ENCODE assay signal across 9 cellular contexts in genomic region chr2:112636605-112637288, GRCh38. TPM values are rescaled to one million over a fixed set of nuclear protein-coding genes. Genes with fewer than 3 reads are reported as not detected.
DNase-seq lines count a peak whose midpoint lies in the region; ATAC-seq and TF ChIP-seq lines count a peak whose summit lies in the region.
"Had no signal": no experiment of that assay in that cellular context is flagged by ENCODE, and none has a peak within 500 bp of the region (broad histone marks: within the 10 kb centered on the region; RNA-seq: fewer than 3 reads in every experiment).

No MANE protein-coding gene starts in this region.

- H4K20me1 ChIP-seq in SK-N-SH (ENCODE audit: insufficient read depth), result no peaks in the 10 kb centered on the region

- H2AFZ ChIP-seq in SK-N-SH (ENCODE audit: low read depth), result no peak overlapping the region

- no peaks in the 10 kb centered on the region for H3K9me2 ChIP-seq in SK-N-SH

- no peak overlapping the region for H3K9ac ChIP-seq in SK-N-SH

- POLR2A ChIA-PET in SK-N-SH (lab: Yijun Ruan, JAX), result no interaction called here

- DNase-seq in GM12865 (ENCODE audit: low read depth) (peak; percentile 78), SK-N-SH (no peak), NCI-H774 (lab: John Stamatoyannopoulos, UW) (no peak), body of pancreas (no peak), anterior cingulate cortex (lab: John Stamatoyannopoulos, UW) (no peak)
- DNase-seq in activated T-cell treated with anti-CD3 and anti-CD28 coated beads, Interleukin-2, amount 50 U/mL, for 48 hours, result peak; percentile 61 to 73
- DNase-seq: stimulated activated CD4-positive, alpha-beta T cell treated with anti-CD3 and anti-CD28 coated beads, Interleukin-12 subunit alpha, Interleukin-12 subunit beta, amount 100 ng/mL, for 4 hours had no signal

- H3F3A ChIP-seq in SK-N-SH (replicated peaks; ENCODE audit: insufficient read depth), result peaks cover 27% of the 10 kb centered on the region

- WGBS in SK-N-SH (ENCODE audit: low lambda C conversion rate), result 85% methylated on average over 7 of the region's 7 CpGs
- 63 to 78% methylated on average over 7 of the region's 7 CpGs for whole genome bisulfite sequencing in body of pancreas, 2 donors

- no peak overlapping the region for H3K4me3 ChIP-seq in GM12865 (ENCODE audit: low read depth, low read length)
- no peak overlapping the region for H3K4me3 ChIP-seq in SK-N-SH (ENCODE audit: low read depth in 2 of 2, low read length in 1 of 2)
- no peak overlapping the region for H3K4me3 ChIP-seq in body of pancreas

- H3K79me2 ChIP-seq in SK-N-SH (ENCODE audit: insufficient read depth), result no peaks in the 10 kb centered on the region

- no peak overlapping the region for H3K27ac ChIP-seq in SK-N-SH (ENCODE audit: low read depth in 2 of 2, low read length in 1 of 2)
- no peak overlapping the region for H3K27ac ChIP-seq in body of pancreas

- TF ChIP-seq EP300 in SK-N-SH (IDR thresholded peaks at IDR 0.05; ENCODE audit: borderline replicate concordance in 1 of 2, low read depth in 1 of 2, low read length in 1 of 2), result no peak

- no peak for TF ChIP-seq RAD21 in SK-N-SH (IDR thresholded peaks at IDR 0.05; ENCODE audit: low read length)

- H3K9me3 ChIP-seq in SK-N-SH, result no peaks in the 10 kb centered on the region
- no peaks in the 10 kb centered on the region for H3K9me3 ChIP-seq in body of pancreas

- ATAC-seq in GM19395 (IDR thresholded peaks at IDR 0.05; ENCODE audit: unreplicated experiment) (peak; percentile 67), HG03159 (IDR thresholded peaks at IDR 0.05; ENCODE audit: unreplicated experiment) (peak; percentile 79), body of pancreas (no peak)

- H3K27me3 ChIP-seq in SK-N-SH (ENCODE audit: insufficient read depth) (no peaks in the 10 kb centered on the region), body of pancreas (no peaks in the 10 kb centered on the region)

- H3K4me1 ChIP-seq in SK-N-SH (ENCODE audit: control insufficient read depth in 1 of 2, insufficient read depth in 2 of 2, low read depth in 1 of 2, low read length in 1 of 2) (peaks cover 3 to 21% of the 10 kb centered on the region in 2 experiments; a peak in 3 of 4 replicates), body of pancreas (no peaks in the 10 kb centered on the region)

- intact Hi-C loops in body of pancreas (cut with DNase I), result loop anchor here (10.0 kb wide), 1 partner anchor 48 kb away; no protein-coding TSS in a partner anchor

- H3K36me3 ChIP-seq in SK-N-SH (replicated peaks in 1 of 2; ENCODE audit: control insufficient read depth in 1 of 2, insufficient read depth in 2 of 2, low read length in 1 of 2) (no peaks in the 10 kb centered on the region), body of pancreas (replicated peaks in 1 of 2; ENCODE audit: insufficient read depth in 1 of 2, low read depth in 2 of 2) (no peaks in the 10 kb centered on the region)

- CTCF ChIA-PET in SK-N-SH (lab: Yijun Ruan, JAX), result interaction anchor here (0.7 to 15.2 kb wide), 2 partner anchors 23 to 90 kb away, joined by 3 to 179 read pairs; no protein-coding TSS in a partner anchor

- no peak for TF ChIP-seq CTCF in GM12865 (IDR thresholded peaks at IDR 0.05; ENCODE audit: insufficient read depth, low read depth, low read length, missing control alignments)
- no peak for TF ChIP-seq CTCF in SK-N-SH (IDR thresholded peaks at IDR 0.05)
- TF ChIP-seq CTCF in body of pancreas (IDR thresholded peaks at IDR 0.05), result no peak

- no peak for TF ChIP-seq POLR2A in body of pancreas (IDR thresholded peaks at IDR 0.05)

- no peak overlapping the region for H3K4me2 ChIP-seq in SK-N-SH

TF ChIP-seq in SK-N-SH, 30 proteins besides CTCF, POLR2A, EP300 and RAD21:
- TF ChIP-seq MEF2A (IDR thresholded peaks at IDR 0.05; ENCODE audit: borderline replicate concordance, low read depth) (no peak), NRF1 (IDR thresholded peaks at IDR 0.05; ENCODE audit: low read depth, low read length) (no peak), RXRA (IDR thresholded peaks at IDR 0.05; ENCODE audit: borderline replicate concordance, low read depth) (no peak), CHD2 (IDR thresholded peaks at IDR 0.05; ENCODE audit: low read length, partially characterized antibody) (no peak), RCOR1 (IDR thresholded peaks at IDR 0.05; ENCODE audit: low read length) (no peak), JUND (IDR thresholded peaks at IDR 0.05) (no peak), FOXJ3 (CRISPR knock-in tag; IDR thresholded peaks at IDR 0.05) (no peak), ELF1 (IDR thresholded peaks at IDR 0.05) (no peak), FOSL2 (IDR thresholded peaks at IDR 0.05; ENCODE audit: borderline replicate concordance, low read depth) (no peak), RFX5 (IDR thresholded peaks at IDR 0.05; ENCODE audit: low read length) (no peak), MAX (IDR thresholded peaks at IDR 0.05; ENCODE audit: low read depth) (no peak), PBX3 (IDR thresholded peaks at IDR 0.05) (no peak), TCF12 (IDR thresholded peaks at IDR 0.05) (no peak), YY1 (IDR thresholded peaks at IDR 0.05; ENCODE audit: low read depth) (no peak), FOXM1 (IDR thresholded peaks at IDR 0.05; ENCODE audit: low read depth) (no peak), USF2 (IDR thresholded peaks at IDR 0.05; ENCODE audit: borderline replicate concordance, low read depth, low read length) (no peak), ZBTB33 (IDR thresholded peaks at IDR 0.05; ENCODE audit: borderline replicate concordance, low read depth) (no peak), NFIC (IDR thresholded peaks at IDR 0.05; ENCODE audit: borderline replicate concordance) (no peak)

RNA-seq across cellular contexts. Expression of gene SLC20A1, which starts 9.0 kb away (rescaled TPM):
- polyA plus RNA-seq in SK-N-SH (2012; rRNA removed), result 56.3 and 62.0 TPM in 2 replicates
- polyA plus RNA-seq in SK-N-SH (2012; cell fraction: cytosol; rRNA removed), result 52.8 and 58.8 TPM in 2 replicates
- 64.5 and 103 TPM in 2 replicates for polyA plus RNA-seq in SK-N-SH (2012; cell fraction: nucleus; rRNA removed)
- total RNA-seq in body of pancreas, result 10 to 100 TPM; 20.5 to 50.1 TPM

RNA-seq across cellular contexts. Expression of gene CHCHD5, which starts 52.3 kb away (rescaled TPM):
- polyA plus RNA-seq in SK-N-SH (2012; rRNA removed), result 29.9 and 55.9 TPM in 2 replicates
- 26.1 and 41.4 TPM in 2 replicates for polyA plus RNA-seq in SK-N-SH (2012; cell fraction: cytosol; rRNA removed)
- 29.5 and 43.9 TPM in 2 replicates for polyA plus RNA-seq in SK-N-SH (2012; cell fraction: nucleus; rRNA removed)
- 10 to 100 TPM; 16.8 to 23.6 TPM for total RNA-seq in body of pancreas

Comparison
In these comparisons a context has a peak if more than half of its experiments do, and no peak if none do; other contexts are left out.
1. DNase-seq: peak in GM12865 (single experiment) and activated T-cell treated with anti-CD3 and anti-CD28 coated beads, Interleukin-2, amount 50 U/mL, for 48 hours (2 of 2); none in SK-N-SH (single experiment), NCI-H774 (single experiment), body of pancreas (0 of 4) and anterior cingulate cortex (0 of 58).